Comparison of ENCODE assay signal across 9 cellular contexts in the genomic region with DNA sequence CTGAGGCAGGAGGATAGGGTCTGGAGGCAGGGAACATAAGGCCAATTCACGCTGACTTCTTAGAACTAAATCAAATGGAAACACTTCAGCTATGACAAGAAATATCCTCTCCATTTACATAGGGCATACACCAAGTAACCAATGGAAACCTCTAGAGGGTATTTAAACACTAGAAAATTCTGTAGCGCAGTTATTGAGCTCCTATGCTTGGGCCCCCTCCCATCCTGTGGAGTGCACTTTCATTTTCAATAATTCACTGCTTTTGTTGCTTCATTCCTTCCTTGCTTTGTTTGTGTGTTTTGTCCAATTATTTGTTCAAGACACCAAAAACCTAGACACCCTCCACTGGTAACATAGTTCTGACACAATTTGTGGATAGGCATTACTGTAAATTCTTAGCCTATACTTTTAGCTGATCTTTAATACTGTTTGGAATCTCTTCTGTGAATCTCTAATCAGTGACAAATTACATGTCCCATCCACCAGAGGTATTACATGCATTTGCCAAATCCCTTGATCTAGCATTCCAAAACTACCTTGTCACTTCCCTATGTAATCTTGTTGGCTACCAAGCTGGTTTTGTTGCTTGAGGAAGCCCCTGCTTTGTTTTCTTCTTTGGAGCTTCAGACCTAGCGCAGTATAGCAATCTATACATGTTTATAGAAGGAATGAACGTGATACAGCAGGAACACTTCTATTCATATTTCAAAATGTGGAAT.
DNase-seq lines count a peak whose midpoint lies in the region; ATAC-seq, FAIRE-seq and TF ChIP-seq lines count a peak whose summit lies in the region.
"Had no signal": no experiment of that assay in that cellular context is flagged by ENCODE, and none has a peak within 500 bp of the region (broad histone marks: within the 10 kb centered on the region; RNA-seq: fewer than 3 reads in every experiment).

No MANE protein-coding gene starts in this region.

- H3K4me3 Mint-ChIP-seq in WTC11: no peak overlapping the region

- BruUV-seq in HepG2 (replicated peaks; lab: Mats Ljungman, UMichigan): no TSS peak

- H3K9me3 Mint-ChIP-seq in WTC11: no peaks in the 10 kb centered on the region

- H3K27me3 Mint-ChIP-seq in WTC11 (ENCODE audit: low read depth): no peaks in the 10 kb centered on the region

- POLR2A ChIA-PET in WTC11 (lab: Charles Lee) (interaction anchor here (1.0 kb wide), 1 partner anchor 61 kb away, joined by 3 read pairs; a partner anchor contains a TSS), HepG2 (lab: Yijun Ruan, JAX) (no interaction called here)

- peak overlapping the region; percentile 72 for H3K27ac Mint-ChIP-seq in WTC11

- no peak overlapping the region for H3K4me2 ChIP-seq in HepG2 (ENCODE audit: low read depth, low read length)

- ATAC-seq in GM18517 (IDR thresholded peaks at IDR 0.05; ENCODE audit: unreplicated experiment) (peak; percentile 34), HG02642 (IDR thresholded peaks at IDR 0.05; ENCODE audit: poor library complexity, unreplicated experiment) (peak; percentile 40), WTC11 (peak; percentile 38), GM18511 (IDR thresholded peaks at IDR 0.05; ENCODE audit: unreplicated experiment) (no peak), HepG2 (no peak)

- intact Hi-C loops in HepG2 (cut with micrococcal nuclease; ENCODE audit: unreplicated experiment): no loop called here

- no peak for TF ChIP-seq POLR2A in HepG2 (IDR thresholded peaks at IDR 0.05; ENCODE audit: insufficient read depth in 1 of 2, low read depth in 2 of 2, low read length in 2 of 2)

- TF ChIP-seq EP300 in HepG2 (IDR thresholded peaks at IDR 0.05; ENCODE audit: low read depth in 2 of 2, low read length in 2 of 2) (no peak), HepG2 (CRISPR knock-in tag; IDR thresholded peaks at IDR 0.05; ENCODE audit: borderline replicate concordance) (no peak)

- CTCF ChIA-PET in WTC11 (lab: Charles Lee) (interaction anchor here (1.1 kb wide), 1 partner anchor 59 kb away, joined by 4 read pairs; no protein-coding TSS in a partner anchor), HepG2 (lab: Yijun Ruan, JAX; ENCODE audit: low intra/inter-chr PET ratio, low total read pairs) (no interaction called here)

- H3K79me2 ChIP-seq in HepG2 (ENCODE audit: insufficient read depth, low read length): no peaks in the 10 kb centered on the region

- DNase-seq in WTC11 (ENCODE audit: low spot score) (no peak), NCI-H226 (no peak), GOT3 (lab: John Stamatoyannopoulos, UW) (no peak), HepG2 (ENCODE audit: low spot score) (no peak)
- DNase-seq: NCI-H187 had no signal

- no peak overlapping the region for H2AFZ ChIP-seq in HepG2 (ENCODE audit: low read length)

- no peak overlapping the region for H3K9ac ChIP-seq in HepG2 (ENCODE audit: insufficient read depth, low read depth, low read length)

- H3K27me3 ChIP-seq in muscle layer of duodenum (ENCODE audit: low read depth, low read length): no peaks in the 10 kb centered on the region
- H3K27me3 ChIP-seq in HepG2 (ENCODE audit: control insufficient read depth in 1 of 2, insufficient read depth in 2 of 2, low read length in 2 of 2): no peaks in the 10 kb centered on the region

- 13% methylated on average over 4 of the region's 4 CpGs for WGBS in HepG2 (ENCODE audit: low lambda C conversion rate)

- no peak overlapping the region for H3K4me3 ChIP-seq in muscle layer of duodenum (ENCODE audit: low read depth in 1 of 2, low read length in 2 of 2)
- H3K4me3 ChIP-seq in HepG2 (replicated peaks in 1 of 3; ENCODE audit: insufficient read depth in 1 of 3, low read depth in 2 of 3, low read length in 3 of 3): no peak overlapping the region

- TF ChIP-seq CTCF in WTC11 (IDR thresholded peaks at IDR 0.05) (no peak), HepG2 (CRISPR knock-in tag; IDR thresholded peaks at IDR 0.05) (no peak)

- H3K36me3 Mint-ChIP-seq in WTC11: no peaks in the 10 kb centered on the region

- H3K4me1 Mint-ChIP-seq in WTC11: peaks cover 36% of the 10 kb centered on the region

- H3K9me3 ChIP-seq in muscle layer of duodenum (ENCODE audit: control insufficient read depth in 1 of 2, low read length in 2 of 2) (no peaks in the 10 kb centered on the region), HepG2 (ENCODE audit: low read length) (no peaks in the 10 kb centered on the region)

- no peaks in the 10 kb centered on the region for H4K20me1 ChIP-seq in HepG2 (ENCODE audit: insufficient read depth, low read length)

- H3K4me1 ChIP-seq in muscle layer of duodenum (ENCODE audit: control insufficient read depth in 1 of 2, insufficient read depth in 2 of 2, low read length in 2 of 2) (no peaks in the 10 kb centered on the region), HepG2 (ENCODE audit: insufficient read depth, low read length) (no peaks in the 10 kb centered on the region)

- no peak for TF ChIP-seq RAD21 in HepG2 (CRISPR knock-in tag; IDR thresholded peaks at IDR 0.05)

- H3K27ac ChIP-seq in muscle layer of duodenum (ENCODE audit: low read length): peak overlapping the region; percentile 20
- no peak overlapping the region for H3K27ac ChIP-seq in HepG2 (ENCODE audit: extremely low read length, insufficient read depth, low read length)

- no peak for FAIRE-seq in HepG2 (lab: Jason Lieb, UNC)

- H3K36me3 ChIP-seq in muscle layer of duodenum (ENCODE audit: control insufficient read depth in 1 of 2, insufficient read depth in 2 of 2, low read length in 2 of 2): peaks cover 0 to 4% of the 10 kb centered on the region in 2 donors
- no peaks in the 10 kb centered on the region for H3K36me3 ChIP-seq in HepG2 (replicated peaks in 1 of 2; ENCODE audit: control insufficient read depth in 1 of 2, insufficient read depth in 2 of 2, low read length in 2 of 2)

- in situ Hi-C loops in HepG2 (cut with HindIII; ENCODE audit: extremely low pct_ligation_motif_present, low pct_unique_long_range_greater_than_20kb): no loop called here

TF ChIP-seq in WTC11, 78 proteins besides CTCF, POLR2A, EP300 and RAD21:
- TF ChIP-seq, protein P1, sequence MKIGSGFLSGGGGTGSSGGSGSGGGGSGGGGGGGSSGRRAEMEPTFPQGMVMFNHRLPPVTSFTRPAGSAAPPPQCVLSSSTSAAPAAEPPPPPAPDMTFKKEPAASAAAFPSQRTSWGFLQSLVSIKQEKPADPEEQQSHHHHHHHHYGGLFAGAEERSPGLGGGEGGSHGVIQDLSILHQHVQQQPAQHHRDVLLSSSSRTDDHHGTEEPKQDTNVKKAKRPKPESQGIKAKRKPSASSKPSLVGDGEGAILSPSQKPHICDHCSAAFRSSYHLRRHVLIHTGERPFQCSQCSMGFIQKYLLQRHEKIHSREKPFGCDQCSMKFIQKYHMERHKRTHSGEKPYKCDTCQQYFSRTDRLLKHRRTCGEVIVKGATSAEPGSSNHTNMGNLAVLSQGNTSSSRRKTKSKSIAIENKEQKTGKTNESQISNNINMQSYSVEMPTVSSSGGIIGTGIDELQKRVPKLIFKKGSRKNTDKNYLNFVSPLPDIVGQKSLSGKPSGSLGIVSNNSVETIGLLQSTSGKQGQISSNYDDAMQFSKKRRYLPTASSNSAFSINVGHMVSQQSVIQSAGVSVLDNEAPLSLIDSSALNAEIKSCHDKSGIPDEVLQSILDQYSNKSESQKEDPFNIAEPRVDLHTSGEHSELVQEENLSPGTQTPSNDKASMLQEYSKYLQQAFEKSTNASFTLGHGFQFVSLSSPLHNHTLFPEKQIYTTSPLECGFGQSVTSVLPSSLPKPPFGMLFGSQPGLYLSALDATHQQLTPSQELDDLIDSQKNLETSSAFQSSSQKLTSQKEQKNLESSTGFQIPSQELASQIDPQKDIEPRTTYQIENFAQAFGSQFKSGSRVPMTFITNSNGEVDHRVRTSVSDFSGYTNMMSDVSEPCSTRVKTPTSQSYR (CRISPR knock-in tag; IDR thresholded peaks at IDR 0.05): no peak
- TF ChIP-seq MYBL2 (CRISPR knock-in tag; IDR thresholded peaks at IDR 0.05) (no peak), CBFB (CRISPR knock-in tag; IDR thresholded peaks at IDR 0.05; ENCODE audit: low read depth) (no peak)

TF ChIP-seq in HepG2, 621 proteins besides CTCF, POLR2A, EP300 and RAD21:
- no peak for TF ChIP-seq SMARCE1 (IDR thresholded peaks at IDR 0.05; ENCODE audit: borderline replicate concordance)
TF ChIP-seq in HepG2: peak in this region for 0.

Comparison
In these comparisons a context has a peak if more than half of its experiments do, and no peak if none do; other contexts are left out.
1. ATAC-seq: peak in GM18517 (single experiment), HG02642 (single experiment) and WTC11 (single experiment); none in GM18511 (single experiment) and HepG2 (single experiment).